In genomic region chr22:41361716-41362310, GRCh38 we compare ENCODE assay signal across 24 cellular contexts. TPM values are rescaled to one million over a fixed set of nuclear protein-coding genes. Genes with fewer than 3 reads are reported as not detected.
A peak's percentile ranks its signal among the peaks of the same experiment; 100 is the strongest.
DNase-seq lines count a peak whose midpoint lies in the region; ATAC-seq and TF ChIP-seq lines count a peak whose summit lies in the region.
"Had no signal": no experiment of that assay in that cellular context is flagged by ENCODE, and none has a peak within 500 bp of the region (broad histone marks: within the 10 kb centered on the region; RNA-seq: fewer than 3 reads in every experiment).

No MANE protein-coding gene starts in this region.

- ATAC-seq in GM19023 (IDR thresholded peaks at IDR 0.05; ENCODE audit: unreplicated experiment) = no peak
- no peak for ATAC-seq in HG03139 (IDR thresholded peaks at IDR 0.05; ENCODE audit: unreplicated experiment)
- ATAC-seq: activated CD8-positive, alpha-beta memory T cell treated with anti-CD3 and anti-CD28 coated beads, Interleukin-2, amount 10 ng/mL, durations not matched to agents 7 days and 5 days; effector memory CD8-positive, alpha-beta T cell; HepG2; left ventricle myocardium superior; T-helper 17 cell had no signal

- H3K4me1 ChIP-seq in GM23248 (ENCODE audit: insufficient read depth) = no peaks in the 10 kb centered on the region
- peaks cover 13% of the 10 kb centered on the region for H3K4me1 ChIP-seq in endodermal cell (ENCODE audit: control insufficient read depth, insufficient read depth, low read length)
- H3K4me1 ChIP-seq in neural progenitor cell = peaks cover 19% of the 10 kb centered on the region

- in situ Hi-C loops in GM23248 (cut with MboI) = no loop called here

- TF ChIP-seq CTCF in endodermal cell (conservative IDR thresholded peaks at IDR 0.05) (no peak), neural progenitor cell (IDR thresholded peaks at IDR 0.05) (no peak)

- H3K27me3 Mint-ChIP-seq in endodermal cell (ENCODE audit: insufficient read depth) (peaks cover 3% of the 10 kb centered on the region), neural progenitor cell (ENCODE audit: insufficient read depth, low read depth) (peaks cover 4% of the 10 kb centered on the region)
- H3K27me3 Mint-ChIP-seq: activated naive CD8-positive, alpha-beta T cell; effector memory CD8-positive, alpha-beta T cell; T-helper 17 cell had no signal

- no peaks in the 10 kb centered on the region for H4K20me1 ChIP-seq in GM23248 (ENCODE audit: insufficient read depth)
- peaks cover 4% of the 10 kb centered on the region for H4K20me1 ChIP-seq in neural progenitor cell (ENCODE audit: low read depth)

- H3K27ac ChIP-seq in GM23248 = no peak overlapping the region
- no peak overlapping the region for H3K27ac ChIP-seq in endodermal cell (ENCODE audit: low read depth, low read length)
- peak overlapping the region; percentile 13 for H3K27ac ChIP-seq in neural progenitor cell
- H3K27ac ChIP-seq: colonic mucosa, SK-N-MC had no signal

- WGBS in GM23248 (ENCODE audit: low coverage in 1 of 2, low lambda C conversion rate in 2 of 2, missing lambda C conversion rate in 2 of 2), 2 experiments = 89 to 90% methylated on average over 13 of the region's 13 CpGs
- WGBS in endodermal cell (ENCODE audit: insufficient coverage in 1 of 2, insufficient read length in 1 of 2), 2 experiments = 94 to 96% methylated on average over 11 to 13 of the region's 13 CpGs

- H3K9me3 ChIP-seq in GM23248 (ENCODE audit: low read depth) = no peaks in the 10 kb centered on the region
- H3K9me3 ChIP-seq in endodermal cell (ENCODE audit: control insufficient read depth, low read length) = no peaks in the 10 kb centered on the region
- H3K9me3 ChIP-seq in neural progenitor cell (ENCODE audit: low read depth) = no peaks in the 10 kb centered on the region
- H3K9me3 ChIP-seq: colonic mucosa had no signal

- H3K9me2 ChIP-seq in GM23248 (ENCODE audit: insufficient read depth) = no peaks in the 10 kb centered on the region

- H3K27me3 ChIP-seq in GM23248 (replicated peaks; ENCODE audit: insufficient read depth) (no peaks in the 10 kb centered on the region), endodermal cell (ENCODE audit: control insufficient read depth, insufficient read depth, low read length, poor library complexity, severe bottlenecking) (no peaks in the 10 kb centered on the region), neural progenitor cell (no peaks in the 10 kb centered on the region)
- H3K27me3 ChIP-seq: colonic mucosa had no signal

- H3F3A ChIP-seq in GM23248 (ENCODE audit: insufficient read depth) = peaks cover 17% of the 10 kb centered on the region; the same call in 1 of the 2 replicates
- peaks cover 17% of the 10 kb centered on the region for H3F3A ChIP-seq in neural progenitor cell (ENCODE audit: low read depth)

- H3K36me3 Mint-ChIP-seq in endodermal cell (ENCODE audit: low read depth) (peaks cover 8% of the 10 kb centered on the region), neural progenitor cell (peaks cover 2% of the 10 kb centered on the region)
- H3K36me3 Mint-ChIP-seq: activated CD8-positive, alpha-beta memory T cell treated with anti-CD3 and anti-CD28 coated beads, Interleukin-2, amount 10 ng/mL, durations not matched to agents 7 days and 5 days; activated naive CD8-positive, alpha-beta T cell; CD4-positive, CD25-positive, alpha-beta regulatory T cell; immature natural killer cell had no signal

- no peak overlapping the region for H2AFZ ChIP-seq in GM23248
- no peak overlapping the region for H2AFZ ChIP-seq in neural progenitor cell (replicated peaks)

- H3K79me2 ChIP-seq in GM23248 (ENCODE audit: insufficient read depth) (no peaks in the 10 kb centered on the region), neural progenitor cell (ENCODE audit: low read depth) (no peaks in the 10 kb centered on the region)

- H3K9ac ChIP-seq in GM23248 = no peak overlapping the region
- H3K9ac ChIP-seq in endodermal cell (ENCODE audit: extremely low read depth, low read length, poor library complexity, severe bottlenecking) = no peak overlapping the region
- no peak overlapping the region for H3K9ac ChIP-seq in neural progenitor cell

- H3K4me2 ChIP-seq in GM23248 (ENCODE audit: unreplicated experiment) = no peak overlapping the region
- H3K4me2 ChIP-seq in neural progenitor cell = no peak overlapping the region

- DNase-seq in GM23248 (peak; percentile 30), RPMI7951 (ENCODE audit: low read depth) (peak; percentile 26), endodermal cell (no peak), neural progenitor cell (ENCODE audit: low spot score) (no peak), DMS114 treated with DMSO at 0.1 percent for 48 hours (lab: John Stamatoyannopoulos, UW; ENCODE audit: unreplicated experiment) (no peak), D341Med (ENCODE audit: low spot score) (no peak)
- DNase-seq: activated CD4-positive, alpha-beta T cell treated with anti-CD3 and anti-CD28 coated beads, Interleukin-2, amount 10 ng/mL, durations not matched to agents 24 days and 14 days; activated CD8-positive, alpha-beta memory T cell treated with anti-CD3 and anti-CD28 coated beads, Interleukin-2, amount 10 ng/mL, durations not matched to agents 7 days and 5 days; CD4-positive, CD25-positive, alpha-beta regulatory T cell; colonic mucosa; effector memory CD8-positive, alpha-beta T cell; immature natural killer cell; left ventricle myocardium superior; NCI-H1417 treated with DMSO at 0.1 percent for 48 hours; NCI-H2107; posterior cingulate gyrus; RPMI8226; T-helper 17 cell had no signal

- H3K9me3 Mint-ChIP-seq in endodermal cell = no peaks in the 10 kb centered on the region
- no peaks in the 10 kb centered on the region for H3K9me3 Mint-ChIP-seq in neural progenitor cell
- H3K9me3 Mint-ChIP-seq: activated CD4-positive, alpha-beta T cell treated with anti-CD3 and anti-CD28 coated beads, Interleukin-2, amount 10 ng/mL, durations not matched to agents 24 days and 14 days; effector memory CD8-positive, alpha-beta T cell; immature natural killer cell; nephron had no signal

- H3K36me3 ChIP-seq in GM23248 (ENCODE audit: low read depth) = peaks cover 8% of the 10 kb centered on the region; the same call in 1 of the 2 replicates
- H3K36me3 ChIP-seq in endodermal cell (ENCODE audit: control insufficient read depth, insufficient read depth, low read length) = peaks cover 7% of the 10 kb centered on the region
- no peaks in the 10 kb centered on the region for H3K36me3 ChIP-seq in neural progenitor cell
- H3K36me3 ChIP-seq: colonic mucosa had no signal

- H3K4me3 ChIP-seq in GM23248 (no peak overlapping the region), endodermal cell (ENCODE audit: low read length) (no peak overlapping the region), neural progenitor cell (no peak overlapping the region)
- H3K4me3 ChIP-seq: colonic mucosa, SK-N-MC had no signal

- H3K27ac Mint-ChIP-seq in endodermal cell (peak overlapping the region; percentile 76), neural progenitor cell (no peak overlapping the region)
- H3K27ac Mint-ChIP-seq: activated CD4-positive, alpha-beta T cell treated with anti-CD3 and anti-CD28 coated beads, Interleukin-2, amount 10 ng/mL, durations not matched to agents 24 days and 14 days; activated CD8-positive, alpha-beta memory T cell treated with anti-CD3 and anti-CD28 coated beads, Interleukin-2, amount 10 ng/mL, durations not matched to agents 7 days and 5 days; activated naive CD8-positive, alpha-beta T cell; effector memory CD8-positive, alpha-beta T cell had no signal

- H3K4me3 Mint-ChIP-seq in endodermal cell (no peak overlapping the region), neural progenitor cell (no peak overlapping the region)
- H3K4me3 Mint-ChIP-seq: activated CD4-positive, alpha-beta T cell treated with anti-CD3 and anti-CD28 coated beads, Interleukin-2, amount 10 ng/mL, durations not matched to agents 24 days and 14 days; activated CD8-positive, alpha-beta memory T cell treated with anti-CD3 and anti-CD28 coated beads, Interleukin-2, amount 10 ng/mL, durations not matched to agents 7 days and 5 days; activated naive CD8-positive, alpha-beta T cell; CD4-positive, CD25-positive, alpha-beta regulatory T cell; effector memory CD8-positive, alpha-beta T cell; immature natural killer cell; nephron; T-helper 17 cell had no signal

- H3K4me1 Mint-ChIP-seq in endodermal cell = peaks cover 13% of the 10 kb centered on the region
- H3K4me1 Mint-ChIP-seq in neural progenitor cell = peaks cover 23% of the 10 kb centered on the region
- H3K4me1 Mint-ChIP-seq: activated CD4-positive, alpha-beta T cell treated with anti-CD3 and anti-CD28 coated beads, Interleukin-2, amount 10 ng/mL, durations not matched to agents 24 days and 14 days; activated CD8-positive, alpha-beta memory T cell treated with anti-CD3 and anti-CD28 coated beads, Interleukin-2, amount 10 ng/mL, durations not matched to agents 7 days and 5 days; CD4-positive, CD25-positive, alpha-beta regulatory T cell; immature natural killer cell had no signal

RNA-seq across cellular contexts. Expression of gene TEF, which starts 19.9 kb away (rescaled TPM):
- total RNA-seq in GM23248 (2014; rRNA removed; shearing (Covaris generic)) = 4.2 and 4.6 TPM in 2 replicates
- 2.2 and 2.8 TPM in 2 replicates for polyA plus RNA-seq in GM23248 (2016; fragmentation: Nextera tagmentation; extraction: Ambion mirVana)
- 8.8 and 13.0 TPM in 2 replicates for total RNA-seq in RPMI7951 (2014; rRNA removed; shearing (Covaris generic))
- 1 to 10 TPM; 4.7 to 7.9 TPM for total RNA-seq in endodermal cell
- 10.7 TPM for polyA plus RNA-seq in endodermal cell (2013, experiment 1 of 2)
- 10.4 TPM for polyA plus RNA-seq in endodermal cell (2013, experiment 2 of 2)
- total RNA-seq in neural progenitor cell (ENCODE audit: low replicate concordance) = 11.0 and 17.2 TPM in 2 replicates

Comparison
In these comparisons a context has a peak if more than half of its experiments do, and no peak if none do; other contexts are left out.
1. DNase-seq: peak in GM23248 (single experiment) and RPMI7951 (single experiment); none in endodermal cell (single experiment), neural progenitor cell (single experiment), DMS114 treated with DMSO at 0.1 percent for 48 hours (single experiment) and D341Med (single experiment).